Comparison of ENCODE assay signal across 7 cellular contexts in genomic region chr10:31321396-31321941, GRCh38. TPM values are rescaled to one million over a fixed set of nuclear protein-coding genes. Genes with fewer than 3 reads are reported as not detected.
DNase-seq lines count a peak whose midpoint lies in the region; TF ChIP-seq lines count a peak whose summit lies in the region.

No MANE protein-coding gene starts in this region.

- H3K27me3 Mint-ChIP-seq in brain = peaks cover 13% of the 10 kb centered on the region

- DNase-seq in NCI-H69 (lab: John Stamatoyannopoulos, UW) (peak; percentile 17), midbrain (lab: John Stamatoyannopoulos, UW) (peak; percentile 30), dedifferentiated amniotic fluid mesenchymal stem cell (ENCODE audit: extremely low spot score) (no peak), NK-92 (lab: John Stamatoyannopoulos, UW; ENCODE audit: unreplicated experiment) (no peak), MV-4-11 (lab: John Stamatoyannopoulos, UW) (no peak)

- no peak for TF ChIP-seq CTCF in brain (conservative IDR thresholded peaks at IDR 0.05)

- peaks cover 68% of the 10 kb centered on the region for H3K4me1 Mint-ChIP-seq in brain

- H3K36me3 Mint-ChIP-seq in brain = no peaks in the 10 kb centered on the region

- peak overlapping the region; percentile 92 to 99 (median 97) for H3K4me3 Mint-ChIP-seq in brain

- H3K27ac Mint-ChIP-seq in brain = peak overlapping the region; percentile 82 to 97 (median 94)

- H3K9me3 Mint-ChIP-seq in brain = no peaks in the 10 kb centered on the region

- peak overlapping the region; percentile 92 for H3K4me3 ChIP-seq in GM08714 (ENCODE audit: low read length)

RNA-seq across cellular contexts. Expression of gene ZEB1, which starts 2.5 kb away (rescaled TPM):
- 9.6 TPM for polyA plus RNA-seq in brain (ENCODE audit: insufficient read depth, low read depth, low replicate concordance)

Comparison
In these comparisons a context has a peak if more than half of its experiments do, and no peak if none do; other contexts are left out.
1. DNase-seq: peak in NCI-H69 (single experiment) and midbrain (single experiment); none in dedifferentiated amniotic fluid mesenchymal stem cell (single experiment), NK-92 (single experiment) and MV-4-11 (single experiment).